12 cellular contexts compared by ENCODE assay signal in the genomic region with DNA sequence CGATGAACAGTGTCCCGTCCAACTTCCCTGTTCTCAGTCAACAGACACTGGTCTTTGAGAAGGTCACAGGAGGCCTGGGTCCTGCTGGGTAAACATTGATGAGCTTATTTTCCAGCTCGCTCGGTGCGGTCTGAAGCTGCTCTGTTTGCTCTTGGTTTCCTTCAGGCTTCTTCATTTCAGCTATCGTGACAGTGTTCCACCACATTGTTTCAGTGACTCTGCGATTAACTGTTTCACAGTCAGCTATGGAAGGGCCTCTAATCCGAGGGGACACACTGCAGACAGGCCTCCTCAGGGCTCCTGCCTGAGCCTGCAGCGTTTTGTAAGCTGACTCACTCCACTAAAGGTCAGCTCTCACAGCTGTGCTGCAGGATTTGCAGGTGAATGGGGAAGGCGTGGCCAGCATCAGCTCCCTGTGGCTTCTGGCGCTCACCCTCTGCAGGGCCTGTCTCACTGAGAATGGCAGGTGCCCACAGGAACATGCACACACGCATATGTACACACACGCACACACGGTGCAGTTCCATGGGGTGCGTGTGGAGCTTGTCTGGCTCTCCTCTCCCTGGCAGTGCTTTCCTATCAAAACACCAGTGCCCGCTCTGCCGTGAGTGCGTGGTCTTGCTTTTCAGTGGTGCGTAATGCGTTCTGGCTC.
A peak's percentile ranks its signal among the peaks of the same experiment; 100 is the strongest.
DNase-seq lines count a peak whose midpoint lies in the region; ATAC-seq, FAIRE-seq and TF ChIP-seq lines count a peak whose summit lies in the region.
"Had no signal": no experiment of that assay in that cellular context is flagged by ENCODE, and none has a peak within 500 bp of the region (broad histone marks: within the 10 kb centered on the region; RNA-seq: fewer than 3 reads in every experiment).

No MANE protein-coding gene starts in this region.

- no peak overlapping the region for H3K27ac Mint-ChIP-seq in MCF 10A (ENCODE audit: low read depth, unreplicated experiment)
- H3K27ac Mint-ChIP-seq: activated CD8-positive, alpha-beta T cell treated with anti-CD3 and anti-CD28 coated beads for 36 hours; B cell had no signal

- POLR2A ChIA-PET in MCF 10A (lab: Yijun Ruan, JAX) (interaction anchor here (0.6 kb wide), 1 partner anchor 9 kb away, joined by 3 read pairs; no protein-coding TSS in a partner anchor), HEK293T (lab: Yijun Ruan, JAX) (interaction anchor here (0.8 kb wide), 1 partner anchor 20 kb away, joined by 3 read pairs; no protein-coding TSS in a partner anchor)

- no peak overlapping the region for H3K4ac ChIP-seq in mesendoderm (ENCODE audit: low read depth, low read length)

- H3K27me3 Mint-ChIP-seq in MCF 10A (ENCODE audit: insufficient read depth, unreplicated experiment): peaks cover 28% of the 10 kb centered on the region
- H3K27me3 Mint-ChIP-seq: B cell had no signal

- H4K8ac ChIP-seq in mesendoderm (ENCODE audit: low read depth, low read length): no peak overlapping the region

- no peaks in the 10 kb centered on the region for H3K79me2 ChIP-seq in mesendoderm (ENCODE audit: control insufficient read depth, insufficient read depth, low read length)

- no peaks in the 10 kb centered on the region for H3K4me1 Mint-ChIP-seq in MCF 10A (ENCODE audit: insufficient read depth, unreplicated experiment)

- H3K4me3 Mint-ChIP-seq in MCF 10A (ENCODE audit: unreplicated experiment): no peak overlapping the region
- H3K4me3 Mint-ChIP-seq: activated CD8-positive, alpha-beta T cell treated with anti-CD3 and anti-CD28 coated beads for 36 hours had no signal

- H3K23ac ChIP-seq in mesendoderm (ENCODE audit: low read length): no peak overlapping the region

- no peaks in the 10 kb centered on the region for H3K36me3 ChIP-seq in mesendoderm (ENCODE audit: control insufficient read depth, insufficient read depth, low read length)

- H4K5ac ChIP-seq in mesendoderm (ENCODE audit: low read length): no peak overlapping the region

- intact Hi-C loops in MCF 10A (cut with micrococcal nuclease): no loop called here

- no peak for ATAC-seq in HG03378 (IDR thresholded peaks at IDR 0.05; ENCODE audit: unreplicated experiment)
- no peak for ATAC-seq in GM18519 (IDR thresholded peaks at IDR 0.05; ENCODE audit: low FRiP score, unreplicated experiment)
- ATAC-seq: activated CD8-positive, alpha-beta T cell treated with anti-CD3 and anti-CD28 coated beads for 36 hours had no signal

- H2AK5ac ChIP-seq in mesendoderm (ENCODE audit: low read length): no peak overlapping the region

- H3K9me3 Mint-ChIP-seq in MCF 10A (ENCODE audit: unreplicated experiment): no peaks in the 10 kb centered on the region

- H2BK120ac ChIP-seq in mesendoderm (ENCODE audit: low read depth, low read length): no peak overlapping the region

- CTCF ChIA-PET in MCF 10A (lab: Yijun Ruan, JAX): interaction anchor here (0.5 kb wide), 1 partner anchor 1222 kb away, joined by 3 read pairs; no protein-coding TSS in a partner anchor
- CTCF ChIA-PET in HEK293T (lab: Yijun Ruan, JAX): no interaction called here

- no peaks in the 10 kb centered on the region for H3K79me1 ChIP-seq in mesendoderm (ENCODE audit: low read length)

- H2BK5ac ChIP-seq in mesendoderm (ENCODE audit: low read length): no peak overlapping the region

- no peak overlapping the region for H3K9ac ChIP-seq in mesendoderm (ENCODE audit: low read length)

- H3K27ac ChIP-seq in mesendoderm (ENCODE audit: low read depth, low read length): peak overlapping the region; percentile 30

- H3K18ac ChIP-seq in mesendoderm (ENCODE audit: low read length): no peak overlapping the region

- no peak for FAIRE-seq in RCC 7860 (lab: Jason Lieb, UNC)

- H3K36me3 Mint-ChIP-seq in MCF 10A (ENCODE audit: insufficient read depth, unreplicated experiment): no peaks in the 10 kb centered on the region

- H3K4me1 ChIP-seq in mesendoderm (ENCODE audit: control insufficient read depth, low read depth, low read length): no peaks in the 10 kb centered on the region

- no TSS peak for BruUV-seq in MCF 10A (replicated peaks; lab: Mats Ljungman, UMichigan)

- no CpG with 5 or more reads among the region's 20 CpGs for WGBS in mesendoderm (ENCODE audit: extremely low coverage, insufficient coverage, low lambda C conversion rate)

- H3K4me3 ChIP-seq in mesendoderm (ENCODE audit: low read length): no peak overlapping the region

- no peak for TF ChIP-seq CTCF in MCF 10A (IDR thresholded peaks at IDR 0.05; ENCODE audit: unreplicated experiment)

- H2BK15ac ChIP-seq in mesendoderm (replicated peaks; ENCODE audit: low read depth): no peak overlapping the region

- H3K27me3 ChIP-seq in mesendoderm (ENCODE audit: insufficient read depth, low read length, poor library complexity): no peaks in the 10 kb centered on the region

- no peak overlapping the region for H3K56ac ChIP-seq in mesendoderm (ENCODE audit: low read length)

- H3K4me2 ChIP-seq in mesendoderm (ENCODE audit: low read length): no peak overlapping the region

- DNase-seq in DMS53 treated with DMSO at 0.1 percent for 48 hours (lab: John Stamatoyannopoulos, UW; ENCODE audit: unreplicated experiment) (peak; percentile 63), NCI-H2029 (lab: John Stamatoyannopoulos, UW) (peak; percentile 27), MCF 10A (ENCODE audit: unreplicated experiment) (peak; percentile 18), mesendoderm (peak; percentile 79), HEK293T (ENCODE audit: extremely low spot score) (no peak), RCC 7860 (ENCODE audit: low spot score) (no peak)
- DNase-seq: activated CD8-positive, alpha-beta T cell treated with anti-CD3 and anti-CD28 coated beads for 36 hours; NCI-H524 treated with DMSO at 0.1 percent for 48 hours; T-helper 1 cell had no signal

TF ChIP-seq in HEK293T, 16 proteins besides CTCF, POLR2A, EP300 and RAD21:
- TF ChIP-seq LEF1 (IDR thresholded peaks at IDR 0.05; ENCODE audit: borderline replicate concordance): no peak
- TF ChIP-seq, protein P1, sequence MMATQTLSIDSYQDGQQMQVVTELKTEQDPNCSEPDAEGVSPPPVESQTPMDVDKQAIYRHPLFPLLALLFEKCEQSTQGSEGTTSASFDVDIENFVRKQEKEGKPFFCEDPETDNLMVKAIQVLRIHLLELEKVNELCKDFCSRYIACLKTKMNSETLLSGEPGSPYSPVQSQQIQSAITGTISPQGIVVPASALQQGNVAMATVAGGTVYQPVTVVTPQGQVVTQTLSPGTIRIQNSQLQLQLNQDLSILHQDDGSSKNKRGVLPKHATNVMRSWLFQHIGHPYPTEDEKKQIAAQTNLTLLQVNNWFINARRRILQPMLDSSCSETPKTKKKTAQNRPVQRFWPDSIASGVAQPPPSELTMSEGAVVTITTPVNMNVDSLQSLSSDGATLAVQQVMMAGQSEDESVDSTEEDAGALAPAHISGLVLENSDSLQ (IDR thresholded peaks at IDR 0.05): no peak

Comparison
In these comparisons a context has a peak if more than half of its experiments do, and no peak if none do; other contexts are left out.
1. DNase-seq: peak in DMS53 treated with DMSO at 0.1 percent for 48 hours (single experiment), NCI-H2029 (single experiment), MCF 10A (single experiment) and mesendoderm (single experiment); none in HEK293T (single experiment) and RCC 7860 (single experiment).